ENCODE assay signal across 20 cellular contexts in the genomic region with DNA sequence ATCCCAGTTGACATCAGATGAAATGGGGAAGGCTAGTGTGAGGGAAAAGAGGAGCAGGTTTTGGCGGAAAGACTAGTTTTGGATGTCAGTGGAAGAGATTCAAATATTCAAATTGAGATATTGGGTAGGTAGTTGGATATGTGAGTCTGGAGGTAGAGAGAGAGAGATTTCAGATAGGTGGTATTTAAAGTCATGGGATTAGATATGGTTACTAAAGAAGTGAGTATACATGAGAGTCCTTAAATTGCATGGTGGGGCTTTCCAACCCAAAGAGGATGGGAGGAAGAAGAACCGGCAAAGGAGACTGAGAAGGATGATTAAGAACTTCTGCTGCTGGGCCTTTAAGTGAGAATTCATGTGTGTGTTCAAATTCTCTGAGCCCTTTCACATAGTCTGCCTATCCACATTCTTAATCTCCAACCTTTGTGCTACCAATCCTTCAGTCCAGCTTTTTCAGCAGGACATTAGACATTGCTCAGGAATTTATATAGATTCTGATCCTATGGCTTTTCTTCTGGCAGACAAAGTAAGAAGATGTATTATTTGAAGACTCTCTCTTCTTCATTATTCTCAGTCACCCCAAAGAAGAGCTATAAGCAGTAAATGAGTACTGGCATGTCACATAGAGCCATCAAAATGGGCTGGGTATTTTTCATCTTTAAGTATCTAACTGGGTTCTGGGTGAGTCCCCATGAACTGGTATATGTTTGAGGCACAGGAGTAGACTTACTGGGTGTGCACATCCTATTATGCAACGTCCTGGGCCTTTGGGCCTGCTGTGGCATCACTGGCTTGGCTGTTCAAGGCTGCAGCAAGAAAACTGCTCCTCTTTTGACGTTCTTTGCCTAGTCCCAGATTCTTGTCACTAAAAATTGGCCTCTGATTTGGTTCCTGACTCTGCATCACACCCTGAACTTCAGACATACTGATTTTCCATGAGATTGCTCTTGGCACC. TPM values are rescaled to one million over a fixed set of nuclear protein-coding genes. Genes with fewer than 3 reads are reported as not detected.
DNase-seq lines count a peak whose midpoint lies in the region; ATAC-seq and FAIRE-seq lines count a peak whose summit lies in the region.
"Had no signal": no experiment of that assay in that cellular context is flagged by ENCODE, and none has a peak within 500 bp of the region (broad histone marks: within the 10 kb centered on the region; RNA-seq: fewer than 3 reads in every experiment).

No MANE protein-coding gene starts in this region.

- WGBS in small intestine, 3 donors: 60 to 72% (median 66%) methylated on average over 4 of the region's 4 CpGs

- H3K27me3 Mint-ChIP-seq in activated naive CD8-positive, alpha-beta T cell treated with anti-CD3 and anti-CD28 coated beads, Interleukin-2, amount 50 U/mL, for 24 hours: no peaks in the 10 kb centered on the region
- H3K27me3 Mint-ChIP-seq in activated naive CD8-positive, alpha-beta T cell treated with anti-CD3 and anti-CD28 coated beads for 36 hours: no peaks in the 10 kb centered on the region
- H3K27me3 Mint-ChIP-seq in activated T-helper 17 cell treated with anti-CD3 and anti-CD28 coated beads, Interleukin-2, amount 50 U/mL, for 72 hours: no peaks in the 10 kb centered on the region
- H3K27me3 Mint-ChIP-seq: CD4-positive, alpha-beta memory T cell had no signal

- no peak overlapping the region for H3K27ac ChIP-seq in small intestine (ENCODE audit: low read depth in 1 of 2, low read length in 1 of 2)

- peaks cover 3% of the 10 kb centered on the region for H3K9me3 Mint-ChIP-seq in activated naive CD8-positive, alpha-beta T cell treated with anti-CD3 and anti-CD28 coated beads, Interleukin-2, amount 50 U/mL, for 24 hours
- H3K9me3 Mint-ChIP-seq in activated naive CD8-positive, alpha-beta T cell treated with anti-CD3 and anti-CD28 coated beads for 36 hours: peaks cover 4% of the 10 kb centered on the region
- no peaks in the 10 kb centered on the region for H3K9me3 Mint-ChIP-seq in activated T-helper 17 cell treated with anti-CD3 and anti-CD28 coated beads, Interleukin-2, amount 50 U/mL, for 72 hours
- H3K9me3 Mint-ChIP-seq: CD4-positive, alpha-beta memory T cell; T-helper 1 cell treated with Interleukin-12 subunit alpha and Interleukin-12 subunit beta and Interleukin-4 antibody, amounts not matched to agents 30 μg/mL and 1 μg/mL, for 36 hours had no signal

- no peak overlapping the region for H3K27ac Mint-ChIP-seq in activated naive CD8-positive, alpha-beta T cell treated with anti-CD3 and anti-CD28 coated beads, Interleukin-2, amount 50 U/mL, for 24 hours
- H3K27ac Mint-ChIP-seq in activated naive CD8-positive, alpha-beta T cell treated with anti-CD3 and anti-CD28 coated beads for 36 hours: no peak overlapping the region
- H3K27ac Mint-ChIP-seq in activated T-helper 17 cell treated with anti-CD3 and anti-CD28 coated beads, Interleukin-2, amount 50 U/mL, for 72 hours: no peak overlapping the region
- H3K27ac Mint-ChIP-seq: CD4-positive, alpha-beta memory T cell; T-helper 1 cell treated with Interleukin-12 subunit alpha and Interleukin-12 subunit beta and Interleukin-4 antibody, amounts not matched to agents 30 μg/mL and 1 μg/mL, for 36 hours had no signal

- no peak for FAIRE-seq in small intestine (lab: Jason Lieb, UNC)
- FAIRE-seq: A204.1, H1, HTR-8/SVneo had no signal

- no peak for DNase-seq in activated naive CD8-positive, alpha-beta T cell treated with anti-CD3 and anti-CD28 coated beads, Interleukin-2, amount 50 U/mL, for 24 hours
- DNase-seq in activated naive CD8-positive, alpha-beta T cell treated with anti-CD3 and anti-CD28 coated beads for 36 hours: no peak
- peak; percentile 15 for DNase-seq in small intestine
- DNase-seq in iPS-NIHi7 (ENCODE audit: extremely low spot score): no peak
- no peak for DNase-seq in NCI-H1092 (lab: John Stamatoyannopoulos, UW)
- DNase-seq: activated T-cell treated with anti-CD3 and anti-CD28 coated beads, Interleukin-2, amount 50 U/mL, for 1 hour; CD4-positive, alpha-beta memory T cell; central memory CD4-positive, alpha-beta T cell; mammary epithelial cell; NCI-H2029 treated with DMSO at 0.1 percent for 48 hours; NCI-H524 treated with DMSO at 0.1 percent for 48 hours had no signal

- no peaks in the 10 kb centered on the region for H3K9me3 ChIP-seq in small intestine (ENCODE audit: control insufficient read depth, low read depth)
- H3K9me3 ChIP-seq: thoracic aorta had no signal

- peak; percentile 54 for ATAC-seq in activated naive CD8-positive, alpha-beta T cell treated with anti-CD3 and anti-CD28 coated beads, Interleukin-2, amount 50 U/mL, for 24 hours
- peak; percentile 63 for ATAC-seq in HG02884 (IDR thresholded peaks at IDR 0.05; ENCODE audit: unreplicated experiment)
- ATAC-seq in activated T-helper 17 cell treated with anti-CD3 and anti-CD28 coated beads, Interleukin-2, amount 50 U/mL, for 72 hours (replicated peaks): peak; percentile 79
- ATAC-seq in GM18517 (IDR thresholded peaks at IDR 0.05; ENCODE audit: unreplicated experiment): no peak

- H3K4me1 Mint-ChIP-seq in activated naive CD8-positive, alpha-beta T cell treated with anti-CD3 and anti-CD28 coated beads, Interleukin-2, amount 50 U/mL, for 24 hours: peaks cover 11% of the 10 kb centered on the region
- H3K4me1 Mint-ChIP-seq in activated naive CD8-positive, alpha-beta T cell treated with anti-CD3 and anti-CD28 coated beads for 36 hours: peaks cover 12% of the 10 kb centered on the region
- peaks cover 5% of the 10 kb centered on the region for H3K4me1 Mint-ChIP-seq in activated T-helper 17 cell treated with anti-CD3 and anti-CD28 coated beads, Interleukin-2, amount 50 U/mL, for 72 hours
- H3K4me1 Mint-ChIP-seq: CD4-positive, alpha-beta memory T cell; nephron had no signal

- no peaks in the 10 kb centered on the region for H3K27me3 ChIP-seq in small intestine (ENCODE audit: control insufficient read depth in 2 of 2, insufficient read depth in 2 of 2, low read length in 2 of 2)

- H3K36me3 ChIP-seq in small intestine (ENCODE audit: control insufficient read depth in 2 of 2, insufficient read depth in 2 of 2, low read length in 2 of 2): no peaks in the 10 kb centered on the region
- H3K36me3 ChIP-seq: thoracic aorta had no signal

- H3K4me1 ChIP-seq in small intestine (ENCODE audit: control insufficient read depth in 2 of 2, insufficient read depth in 1 of 2, low read depth in 1 of 2, low read length in 1 of 2): peaks cover 0 to 3% of the 10 kb centered on the region in 2 donors

- H3K4me3 Mint-ChIP-seq in activated naive CD8-positive, alpha-beta T cell treated with anti-CD3 and anti-CD28 coated beads, Interleukin-2, amount 50 U/mL, for 24 hours: no peak overlapping the region
- no peak overlapping the region for H3K4me3 Mint-ChIP-seq in activated naive CD8-positive, alpha-beta T cell treated with anti-CD3 and anti-CD28 coated beads for 36 hours
- H3K4me3 Mint-ChIP-seq in activated T-helper 17 cell treated with anti-CD3 and anti-CD28 coated beads, Interleukin-2, amount 50 U/mL, for 72 hours: no peak overlapping the region
- H3K4me3 Mint-ChIP-seq: CD4-positive, alpha-beta memory T cell; nephron; T-helper 1 cell treated with Interleukin-12 subunit alpha and Interleukin-12 subunit beta and Interleukin-4 antibody, amounts not matched to agents 30 μg/mL and 1 μg/mL, for 36 hours had no signal

- H3K4me3 ChIP-seq in small intestine (ENCODE audit: low read depth in 1 of 2, low read length in 2 of 2): no peak overlapping the region
- H3K4me3 ChIP-seq: thoracic aorta had no signal

- H3K36me3 Mint-ChIP-seq in activated naive CD8-positive, alpha-beta T cell treated with anti-CD3 and anti-CD28 coated beads, Interleukin-2, amount 50 U/mL, for 24 hours (ENCODE audit: low read depth): no peaks in the 10 kb centered on the region
- H3K36me3 Mint-ChIP-seq in activated naive CD8-positive, alpha-beta T cell treated with anti-CD3 and anti-CD28 coated beads for 36 hours: peaks cover 7% of the 10 kb centered on the region
- H3K36me3 Mint-ChIP-seq in activated T-helper 17 cell treated with anti-CD3 and anti-CD28 coated beads, Interleukin-2, amount 50 U/mL, for 72 hours (ENCODE audit: low read depth): no peaks in the 10 kb centered on the region
- H3K36me3 Mint-ChIP-seq: CD4-positive, alpha-beta memory T cell had no signal

RNA-seq across cellular contexts. Expression of gene ST7, which starts 33.6 kb away (rescaled TPM):
- total RNA-seq in activated naive CD8-positive, alpha-beta T cell treated with anti-CD3 and anti-CD28 coated beads for 36 hours: 10 to 100 TPM in 1 of 2 experiments, 1 to 10 TPM in 1; 8.4 to 10.2 TPM
- total RNA-seq in activated T-helper 17 cell treated with anti-CD3 and anti-CD28 coated beads, Interleukin-2, amount 50 U/mL, for 72 hours: 10 to 100 TPM; 12.5 to 14.4 TPM
- 10 to 100 TPM in 2 of 3 donors, 1 to 10 TPM in 1; 8.3 to 15.5 (median 10.5) TPM for polyA plus RNA-seq in small intestine
